ENCODE assay signal across 9 cellular contexts in the genomic region with DNA sequence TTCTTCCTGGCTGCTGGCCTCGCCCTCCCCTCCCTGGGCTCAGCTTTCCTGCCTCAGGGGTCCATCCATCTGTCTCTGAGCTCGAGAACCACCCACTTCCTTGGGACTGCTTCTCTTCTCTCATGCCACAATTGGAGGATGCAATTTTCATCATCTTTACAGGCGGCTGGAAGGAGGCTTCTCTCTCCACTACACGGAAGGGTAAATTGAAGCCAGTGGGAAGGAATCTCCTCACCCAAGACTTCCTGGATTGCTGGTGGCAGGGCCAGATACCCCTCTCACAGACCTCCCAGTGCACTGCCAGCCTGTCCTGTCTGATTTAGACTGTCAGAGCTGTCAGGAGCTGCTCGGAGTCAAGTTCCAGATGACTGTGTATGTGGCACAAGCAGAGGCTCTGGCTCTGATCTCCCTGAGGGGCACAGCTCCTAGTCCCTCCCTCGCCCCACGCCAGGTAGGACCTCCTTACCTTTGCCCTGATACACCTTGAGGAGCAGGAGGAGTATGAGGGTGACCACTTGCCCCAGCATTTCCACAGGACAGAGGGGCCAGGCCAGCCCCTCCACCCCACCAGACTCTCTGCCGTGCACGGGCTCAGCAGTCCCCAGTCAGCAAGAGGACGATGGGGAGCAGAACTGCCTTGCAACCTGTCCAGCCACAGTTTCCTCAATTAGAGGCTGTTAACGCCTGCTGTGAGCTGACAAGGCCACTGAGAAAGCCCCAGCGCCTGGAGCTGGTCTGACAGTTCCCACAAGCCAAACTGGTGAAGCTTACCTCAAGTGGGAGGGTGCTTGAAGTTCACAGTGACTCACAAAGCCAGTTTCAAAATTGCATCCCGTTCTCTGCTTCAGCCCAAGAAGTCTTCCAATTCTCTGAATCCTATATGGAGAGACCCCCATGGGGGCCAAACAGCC. TPM values are rescaled to one million over a fixed set of nuclear protein-coding genes. Genes with fewer than 3 reads are reported as not detected.
A peak's percentile ranks its signal among the peaks of the same experiment; 100 is the strongest.
DNase-seq lines count a peak whose midpoint lies in the region; ATAC-seq lines count a peak whose summit lies in the region.
"Had no signal": no experiment of that assay in that cellular context is flagged by ENCODE, and none has a peak within 500 bp of the region (broad histone marks: within the 10 kb centered on the region; RNA-seq: fewer than 3 reads in every experiment).

Gene CD244, minus strand, starts transcription at position 737 of the 911 bp plus-strand sequence. Its CDS starts 210 bp downstream, at position 527.

- DNase-seq in RKO (ENCODE audit: low spot score) = peak; percentile 34
- DNase-seq in amniotic epithelial cell (ENCODE audit: low read depth) = peak; percentile 89
- peak; percentile 74 for DNase-seq in posterior vena cava (ENCODE audit: low spot score)
- no peak for DNase-seq in NCI-H2107 treated with DMSO at 0.1 percent for 48 hours (lab: John Stamatoyannopoulos, UW; ENCODE audit: unreplicated experiment)
- DNase-seq in NCI-H1417 (lab: John Stamatoyannopoulos, UW) = no peak
- DNase-seq in LoVo (ENCODE audit: low spot score) = no peak

- ATAC-seq in GM18502 (IDR thresholded peaks at IDR 0.05; ENCODE audit: poor library complexity, unreplicated experiment) (peak; percentile 69), HG02759 (IDR thresholded peaks at IDR 0.05; ENCODE audit: unreplicated experiment) (peak; percentile 85)

- intact Hi-C loops in posterior vena cava (cut with DNase I) = no loop called here

RNA-seq across cellular contexts. Expression of gene CD244, which starts in this region (rescaled TPM):
- total RNA-seq in posterior vena cava = under 1 TPM; 0.48 to 0.65 TPM
- total RNA-seq: temporal lobe had no signal

Comparison
In these comparisons a context has a peak if more than half of its experiments do, and no peak if none do; other contexts are left out.
1. Peak in DNase-seq in posterior vena cava; RNA of the gene not detected or under 1 TPM.
2. DNase-seq: peak in RKO (single experiment) and amniotic epithelial cell (single experiment); none in NCI-H2107 treated with DMSO at 0.1 percent for 48 hours (single experiment), NCI-H1417 (0 of 3) and LoVo (single experiment).